Comparison of ENCODE assay signal across 11 cellular contexts in the genomic region with DNA sequence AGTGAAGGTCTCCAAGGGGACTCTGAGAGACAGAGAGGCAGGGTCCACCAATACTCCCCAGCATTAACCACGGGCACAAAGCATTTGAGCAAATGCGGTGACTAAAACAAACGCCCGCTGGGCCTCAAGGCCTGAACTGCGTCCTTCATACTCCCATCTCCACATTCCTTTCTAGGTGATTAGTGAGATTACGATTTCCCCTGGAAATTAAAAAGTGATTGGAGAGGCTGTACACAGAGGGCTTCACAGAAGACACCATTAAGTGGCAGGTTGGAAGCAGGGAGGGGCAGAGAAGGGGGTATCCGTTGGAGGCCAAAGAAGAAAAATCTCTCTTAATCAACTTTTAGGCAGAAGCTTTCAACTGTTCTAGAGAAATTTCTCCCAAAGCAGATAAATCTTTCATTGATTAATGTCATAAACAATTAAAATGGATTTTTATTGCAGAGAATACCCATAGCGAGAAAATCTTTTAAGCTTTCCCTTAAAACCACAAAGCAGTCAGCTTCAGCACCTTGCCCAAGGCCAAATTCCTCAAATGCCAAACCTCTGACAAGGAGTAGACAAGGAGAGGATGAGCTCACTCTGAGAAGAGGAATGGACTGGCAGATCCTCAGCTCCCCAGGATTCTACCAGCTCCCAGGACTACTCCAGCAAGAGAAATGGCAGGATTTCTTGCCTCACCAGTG. TPM values are rescaled to one million over a fixed set of nuclear protein-coding genes. Genes with fewer than 3 reads are reported as not detected.
A peak's percentile ranks its signal among the peaks of the same experiment; 100 is the strongest.
DNase-seq lines count a peak whose midpoint lies in the region; ATAC-seq and TF ChIP-seq lines count a peak whose summit lies in the region.
"Had no signal": no experiment of that assay in that cellular context is flagged by ENCODE, and none has a peak within 500 bp of the region (broad histone marks: within the 10 kb centered on the region; RNA-seq: fewer than 3 reads in every experiment).

No MANE protein-coding gene starts in this region.

- no peak overlapping the region for H3K27ac Mint-ChIP-seq in CD8-positive, alpha-beta T cell
- H3K27ac Mint-ChIP-seq: IgD-negative memory B cell; naive thymus-derived CD4-positive, alpha-beta T cell; stimulated activated naive CD8-positive, alpha-beta T cell treated with anti-CD3 and anti-CD28 coated beads, Interleukin-15, Interleukin-2, amounts not matched to agents 100 ng/mL and 50 ng/mL, for 24 hours had no signal

- H3K27me3 ChIP-seq in HCT116 (ENCODE audit: insufficient read depth, low read length) (no peaks in the 10 kb centered on the region), SK-N-SH (ENCODE audit: insufficient read depth) (no peaks in the 10 kb centered on the region), foreskin keratinocyte (no peaks in the 10 kb centered on the region)
- H3K27me3 ChIP-seq in CD8-positive, alpha-beta T cell (ENCODE audit: insufficient read depth, low read length), result no peaks in the 10 kb centered on the region

- peak overlapping the region; percentile 13 to 39 for H3K4me3 ChIP-seq in HCT116 (replicated peaks in 1 of 2; ENCODE audit: low read depth in 1 of 2, low read length in 2 of 2)
- no peak overlapping the region for H3K4me3 ChIP-seq in SK-N-SH (ENCODE audit: low read depth in 2 of 2, low read length in 1 of 2)
- no peak overlapping the region for H3K4me3 ChIP-seq in retinal pigment epithelial cell (ENCODE audit: low read length)
- H3K4me3 ChIP-seq in CD8-positive, alpha-beta T cell (ENCODE audit: low read depth, low read length), result no peak overlapping the region

- H3F3A ChIP-seq in SK-N-SH (replicated peaks; ENCODE audit: insufficient read depth), result peaks cover 35% of the 10 kb centered on the region

- DNase-seq in HCT116 (ENCODE audit: low read depth, low spot score) (peak; percentile 89), SK-N-SH (peak; percentile 24), foreskin keratinocyte (peak; percentile 96 to 99), retinal pigment epithelial cell (ENCODE audit: low read depth) (peak; percentile 92), NCI-H748 treated with DMSO at 0.1 percent for 48 hours (lab: John Stamatoyannopoulos, UW) (no peak)
- DNase-seq in CD8-positive, alpha-beta T cell, result no peak
- DNase-seq: naive thymus-derived CD4-positive, alpha-beta T cell had no signal

- no peaks in the 10 kb centered on the region for H3K27me3 Mint-ChIP-seq in CD8-positive, alpha-beta T cell (ENCODE audit: low read depth)

- H3K36me3 ChIP-seq in HCT116 (ENCODE audit: control insufficient read depth in 1 of 2, insufficient read depth in 2 of 2, low read length in 2 of 2) (no peaks in the 10 kb centered on the region), SK-N-SH (replicated peaks in 1 of 2; ENCODE audit: control insufficient read depth in 1 of 2, insufficient read depth in 2 of 2, low read length in 1 of 2) (peaks cover 0 to 5% of the 10 kb centered on the region in 2 experiments)
- H3K36me3 ChIP-seq in CD8-positive, alpha-beta T cell (ENCODE audit: insufficient read depth, low read length), result no peaks in the 10 kb centered on the region

- H3K4me2 ChIP-seq in HCT116 (ENCODE audit: low read length) (no peak overlapping the region), SK-N-SH (no peak overlapping the region; the same call in none of the 2 replicates)

- no peaks in the 10 kb centered on the region for H3K4me1 Mint-ChIP-seq in CD8-positive, alpha-beta T cell (ENCODE audit: low read depth)
- H3K4me1 Mint-ChIP-seq: IgD-negative memory B cell had no signal

- H3K9me3 Mint-ChIP-seq in CD8-positive, alpha-beta T cell, result no peaks in the 10 kb centered on the region
- H3K9me3 Mint-ChIP-seq: IgD-negative memory B cell; naive thymus-derived CD4-positive, alpha-beta T cell; stimulated activated naive CD8-positive, alpha-beta T cell treated with anti-CD3 and anti-CD28 coated beads, Interleukin-15, Interleukin-2, amounts not matched to agents 100 ng/mL and 50 ng/mL, for 24 hours had no signal

- no peak for TF ChIP-seq POLR2A in HCT116 (IDR thresholded peaks at IDR 0.05; ENCODE audit: borderline replicate concordance, extremely low read depth, insufficient read depth, insufficient read length)

- no peak overlapping the region for H3K4me3 Mint-ChIP-seq in CD8-positive, alpha-beta T cell
- H3K4me3 Mint-ChIP-seq: IgD-negative memory B cell; naive thymus-derived CD4-positive, alpha-beta T cell; stimulated activated naive CD8-positive, alpha-beta T cell treated with anti-CD3 and anti-CD28 coated beads, Interleukin-15, Interleukin-2, amounts not matched to agents 100 ng/mL and 50 ng/mL, for 24 hours had no signal

- intact Hi-C loops in HCT116 (cut with micrococcal nuclease), result no loop called here
- intact Hi-C loops in CD8-positive, alpha-beta T cell (cut with DNase I, micrococcal nuclease), result no loop called here

- H2AFZ ChIP-seq in HCT116 (ENCODE audit: low read depth, low read length, poor library complexity, severe bottlenecking), result no peak overlapping the region
- no peak overlapping the region for H2AFZ ChIP-seq in SK-N-SH (ENCODE audit: low read depth)

- peak overlapping the region; percentile 50 for H3K9ac ChIP-seq in HCT116 (ENCODE audit: low read length)
- H3K9ac ChIP-seq in SK-N-SH, result no peak overlapping the region; the same call in 1 of the 2 replicates

- no peaks in the 10 kb centered on the region for H3K36me3 Mint-ChIP-seq in CD8-positive, alpha-beta T cell

- no peak for TF ChIP-seq CTCF in HCT116 (IDR thresholded peaks at IDR 0.05 in 2 of 3, conservative IDR thresholded peaks at IDR 0.05 in 1 of 3; ENCODE audit: borderline replicate concordance in 1 of 3, insufficient read depth in 1 of 3, low read depth in 2 of 3, low read length in 2 of 3)
- no peak for TF ChIP-seq CTCF in SK-N-SH (IDR thresholded peaks at IDR 0.05)
- no peak for TF ChIP-seq CTCF in foreskin keratinocyte (conservative IDR thresholded peaks at IDR 0.05)
- TF ChIP-seq CTCF in retinal pigment epithelial cell (conservative IDR thresholded peaks at IDR 0.05; ENCODE audit: low read depth, low read length), result no peak
- no peak for TF ChIP-seq CTCF in CD8-positive, alpha-beta T cell (IDR thresholded peaks at IDR 0.05)

- CTCF ChIA-PET in HCT116 (lab: Charles Lee) (no interaction called here), SK-N-SH (lab: Yijun Ruan, JAX) (interaction anchor here (0.7 to 1.6 kb wide), 2 partner anchors 10 to 18 kb away, joined by 3 to 4 read pairs; no protein-coding TSS in a partner anchor)
- CTCF ChIA-PET in CD8-positive, alpha-beta T cell (lab: Charles Lee), result no interaction called here

- peak; percentile 33 to 92; a peak in 3 of 4 replicates for TF ChIP-seq EP300 in SK-N-SH (IDR thresholded peaks at IDR 0.05; ENCODE audit: borderline replicate concordance in 1 of 2, low read depth in 1 of 2, low read length in 1 of 2)

- TF ChIP-seq RAD21 in HCT116 (IDR thresholded peaks at IDR 0.05; ENCODE audit: low read depth) (no peak), SK-N-SH (IDR thresholded peaks at IDR 0.05; ENCODE audit: low read length) (no peak)

- WGBS in SK-N-SH (ENCODE audit: low lambda C conversion rate), result 12% methylated on average over 8 of the region's 8 CpGs

- RAD21 ChIA-PET in HCT116 (lab: Charles Lee; ENCODE audit: low non-redundant PET in 1 of 2, low total read pairs in 2 of 2, uncharacterized antibody in 2 of 2, unreplicated experiment in 2 of 2), result no interaction called here

- ATAC-seq in HCT116 (peak; percentile 88), foreskin keratinocyte (peak; percentile 95), GM19351 (IDR thresholded peaks at IDR 0.05; ENCODE audit: unreplicated experiment) (no peak), GM21717 (IDR thresholded peaks at IDR 0.05; ENCODE audit: unreplicated experiment) (no peak)
- no peak for ATAC-seq in CD8-positive, alpha-beta T cell
- ATAC-seq: naive thymus-derived CD4-positive, alpha-beta T cell had no signal

- H3K9me2 ChIP-seq in HCT116 (ENCODE audit: insufficient read depth) (no peaks in the 10 kb centered on the region), SK-N-SH (no peaks in the 10 kb centered on the region)

- H3K27ac ChIP-seq in HCT116 (ENCODE audit: low read depth, low read length) (peak overlapping the region; percentile 63; the same call in 1 of the 2 replicates), SK-N-SH (ENCODE audit: low read depth in 2 of 2, low read length in 1 of 2) (peak overlapping the region in 1 of 2 experiments; percentile 44; a peak in 1 of 4 replicates), foreskin keratinocyte (peak overlapping the region; percentile 58)
- no peak overlapping the region for H3K27ac ChIP-seq in CD8-positive, alpha-beta T cell (ENCODE audit: low read depth, low read length)

- H3K79me2 ChIP-seq in HCT116 (ENCODE audit: insufficient read depth, low read length), result no peaks in the 10 kb centered on the region
- H3K79me2 ChIP-seq in SK-N-SH (ENCODE audit: insufficient read depth), result peaks cover 71% of the 10 kb centered on the region

- POLR2A ChIA-PET in HCT116 (lab: Charles Lee), result interaction anchor here (1.1 kb wide), 1 partner anchor 9 kb away, joined by 3 read pairs; no protein-coding TSS in a partner anchor
- POLR2A ChIA-PET in SK-N-SH (lab: Yijun Ruan, JAX), result no interaction called here
- POLR2A ChIA-PET in CD8-positive, alpha-beta T cell (lab: Charles Lee), result no interaction called here

- H3K9me3 ChIP-seq in HCT116 (ENCODE audit: control insufficient read depth in 1 of 2, insufficient read depth in 1 of 2, low read depth in 1 of 2, low read length in 2 of 2), result no peaks in the 10 kb centered on the region
- no peaks in the 10 kb centered on the region for H3K9me3 ChIP-seq in SK-N-SH
- H3K9me3 ChIP-seq in CD8-positive, alpha-beta T cell (ENCODE audit: low read length), result no peaks in the 10 kb centered on the region

- no peaks in the 10 kb centered on the region for H4K20me1 ChIP-seq in HCT116 (ENCODE audit: insufficient read depth)
- no peaks in the 10 kb centered on the region for H4K20me1 ChIP-seq in SK-N-SH (ENCODE audit: insufficient read depth)

- TSS peak; percentile 72 for BruUV-seq in HCT116 (replicated peaks; lab: Mats Ljungman, UMichigan)

- peaks cover 19 to 37% of the 10 kb centered on the region in 2 experiments for H3K4me1 ChIP-seq in HCT116 (ENCODE audit: control insufficient read depth in 1 of 2, insufficient read depth in 2 of 2, low read length in 2 of 2)
- H3K4me1 ChIP-seq in SK-N-SH (ENCODE audit: control insufficient read depth in 1 of 2, insufficient read depth in 2 of 2, low read depth in 1 of 2, low read length in 1 of 2), result peaks cover 2 to 20% of the 10 kb centered on the region in 2 experiments
- H3K4me1 ChIP-seq in foreskin keratinocyte, result peaks cover 42% of the 10 kb centered on the region
- no peaks in the 10 kb centered on the region for H3K4me1 ChIP-seq in CD8-positive, alpha-beta T cell (ENCODE audit: insufficient read depth, low read length)

TF ChIP-seq in HCT116, 20 proteins besides CTCF, POLR2A, EP300 and RAD21 (continues in another document):
- peak; percentile 62 for TF ChIP-seq CEBPB (IDR thresholded peaks at IDR 0.05; ENCODE audit: low read depth)

TF ChIP-seq in SK-N-SH, 30 proteins besides CTCF, POLR2A, EP300 and RAD21 (continues in another document):
- TF ChIP-seq TCF12 (IDR thresholded peaks at IDR 0.05), result peak; percentile 90

RNA-seq across cellular contexts. Expression of gene MB21D2, which starts 38.2 kb away (rescaled TPM):
- total RNA-seq in HCT116 (2021; ENCODE audit: unreplicated experiment), result 2.8 TPM
- polyA plus RNA-seq in HCT116 (2012), result 1.2 and 1.4 TPM in 2 replicates
- 12.7 and 15.4 TPM in 2 replicates for polyA plus RNA-seq in SK-N-SH (2012; rRNA removed)
- polyA plus RNA-seq in SK-N-SH (2012; cell fraction: cytosol; rRNA removed), result 13.3 and 14.3 TPM in 2 replicates
- 13.3 and 15.1 TPM in 2 replicates for polyA plus RNA-seq in SK-N-SH (2012; cell fraction: nucleus; rRNA removed)
- total RNA-seq in foreskin keratinocyte, result 16.4 and 16.5 TPM in 2 replicates
- polyA plus RNA-seq in foreskin keratinocyte, result 6.9 and 8.2 TPM in 2 replicates
- 1 to 10 TPM; 1.2 to 1.4 TPM for total RNA-seq in CD8-positive, alpha-beta T cell
- polyA plus RNA-seq: IgD-negative memory B cell had no signal

Comparison
In these comparisons a context has a peak if more than half of its experiments do, and no peak if none do; other contexts are left out.
1. ATAC-seq: peak in HCT116 (single experiment) and foreskin keratinocyte (single experiment); none in GM19351 (single experiment), GM21717 (single experiment) and CD8-positive, alpha-beta T cell (single experiment).
2. DNase-seq: peak in HCT116 (single experiment), SK-N-SH (single experiment), foreskin keratinocyte (2 of 2) and retinal pigment epithelial cell (single experiment); none in NCI-H748 treated with DMSO at 0.1 percent for 48 hours (single experiment) and CD8-positive, alpha-beta T cell (0 of 7).
3. H3K4me3 ChIP-seq: peak in HCT116 (2 of 2); none in SK-N-SH (0 of 2), retinal pigment epithelial cell (single experiment) and CD8-positive, alpha-beta T cell (single experiment).
4. Of the 11 proteins assayed by ChIP-seq in both SK-N-SH and HCT116: peak only in SK-N-SH: MAX, POLR2AphosphoS5 and REST; only in HCT116: SIN3A; in both: JUND; in neither: 6.